8 cellular contexts compared by ENCODE assay signal in genomic region chr1:203504400-203505250, GRCh38. TPM values are rescaled to one million over a fixed set of nuclear protein-coding genes. Genes with fewer than 3 reads are reported as not detected.
DNase-seq lines count a peak whose midpoint lies in the region; ATAC-seq and TF ChIP-seq lines count a peak whose summit lies in the region.

No MANE protein-coding gene starts in this region.

- no peaks in the 10 kb centered on the region for H3K36me3 Mint-ChIP-seq in activated CD4-positive, alpha-beta T cell treated with anti-CD3 and anti-CD28 coated beads for 36 hours (ENCODE audit: low read depth)

- H3K4me3 Mint-ChIP-seq in activated CD4-positive, alpha-beta T cell treated with anti-CD3 and anti-CD28 coated beads for 36 hours, result no peak overlapping the region

- H3K27ac Mint-ChIP-seq in activated CD4-positive, alpha-beta T cell treated with anti-CD3 and anti-CD28 coated beads for 36 hours, result no peak overlapping the region

- ATAC-seq in activated CD4-positive, alpha-beta T cell treated with anti-CD3 and anti-CD28 coated beads for 36 hours, result peak; percentile 75
- no peak for ATAC-seq in HG03571 (IDR thresholded peaks at IDR 0.05; ENCODE audit: unreplicated experiment)

- DNase-seq in AG09309 (ENCODE audit: low read depth), result peak; percentile 32
- DNase-seq in HCEC 1CT, result peak; percentile 67
- peak; percentile 83 for DNase-seq in NCI-H510A treated with DMSO at 0.1 percent for 48 hours (lab: John Stamatoyannopoulos, UW)
- peak; percentile 83 for DNase-seq in activated CD4-positive, alpha-beta T cell treated with anti-CD3 and anti-CD28 coated beads for 36 hours
- DNase-seq in cerebellum (ENCODE audit: low spot score), result peak; percentile 86
- peak; percentile 94 for DNase-seq in left kidney (ENCODE audit: low read depth, low spot score)
- DNase-seq in stimulated activated CD4-positive, alpha-beta T cell treated with anti-CD3 and anti-CD28 coated beads, Interleukin-2, amount 100 ng/mL, for 48 hours, result peak; percentile 78 to 81

- peak; percentile 77 for TF ChIP-seq CTCF in AG09309 (IDR thresholded peaks at IDR 0.05; ENCODE audit: control insufficient read depth, insufficient read depth, low read depth, low read length, missing control alignments)

- no peaks in the 10 kb centered on the region for H3K9me3 Mint-ChIP-seq in activated CD4-positive, alpha-beta T cell treated with anti-CD3 and anti-CD28 coated beads for 36 hours (ENCODE audit: low read depth)

- intact Hi-C loops in activated CD4-positive, alpha-beta T cell treated with anti-CD3 and anti-CD28 coated beads for 36 hours (cut with DNase I, micrococcal nuclease), result loop anchor here (1.0 to 2.0 kb wide), 3 partner anchors 120 to 198 kb away; partner anchors contain the start of gene ATP2B4 (in 1 of the 2)

- CTCF ChIA-PET in activated CD4-positive, alpha-beta T cell treated with anti-CD3 and anti-CD28 coated beads for 36 hours (lab: Charles Lee), result interaction anchor here (0.6 to 7.6 kb wide), 32 partner anchors 9 to 789 kb away, joined by 3 to 134 read pairs (median 5); partner anchors contain the start of gene LAX1

- H3K4me3 ChIP-seq in AG09309 (ENCODE audit: control insufficient read depth, low read depth, low read length), result no peak overlapping the region

- H3K4me1 Mint-ChIP-seq in activated CD4-positive, alpha-beta T cell treated with anti-CD3 and anti-CD28 coated beads for 36 hours, result peaks cover 4% of the 10 kb centered on the region

- peaks cover 2% of the 10 kb centered on the region for H3K27me3 Mint-ChIP-seq in activated CD4-positive, alpha-beta T cell treated with anti-CD3 and anti-CD28 coated beads for 36 hours

- POLR2A ChIA-PET in activated CD4-positive, alpha-beta T cell treated with anti-CD3 and anti-CD28 coated beads for 36 hours (lab: Charles Lee), result interaction anchor here (1.0 kb wide), 1 partner anchor 198 kb away, joined by 3 read pairs; no protein-coding TSS in a partner anchor

RNA-seq across cellular contexts. Expression of gene OPTC, which starts 10.7 kb away (rescaled TPM):
- total RNA-seq in activated CD4-positive, alpha-beta T cell treated with anti-CD3 and anti-CD28 coated beads for 36 hours, result not detected
- not detected for total RNA-seq in cerebellum

RNA-seq across cellular contexts. Expression of gene PRELP, which starts 29.0 kb away (rescaled TPM):
- not detected for total RNA-seq in activated CD4-positive, alpha-beta T cell treated with anti-CD3 and anti-CD28 coated beads for 36 hours
- 0.27 TPM for total RNA-seq in cerebellum

Comparison
In these comparisons a context has a peak if more than half of its experiments do, and no peak if none do; other contexts are left out.
1. DNase-seq: peak in every context shown above with its lines; median percentile 94 in left kidney; 86 in cerebellum; 83 in NCI-H510A treated with DMSO at 0.1 percent for 48 hours; 83 in activated CD4-positive, alpha-beta T cell treated with anti-CD3 and anti-CD28 coated beads for 36 hours; 80 in stimulated activated CD4-positive, alpha-beta T cell treated with anti-CD3 and anti-CD28 coated beads, Interleukin-2, amount 100 ng/mL, for 48 hours; 67 in HCEC 1CT; 32 in AG09309.